Comparison of ENCODE assay signal across 8 cellular contexts in genomic region chr14:96762650-96763049, GRCh38. TPM values are rescaled to one million over a fixed set of nuclear protein-coding genes. Genes with fewer than 3 reads are reported as not detected.
DNase-seq lines count a peak whose midpoint lies in the region; ATAC-seq and TF ChIP-seq lines count a peak whose summit lies in the region.

No MANE protein-coding gene starts in this region.

- peak overlapping the region; percentile 64 for H3K4me2 ChIP-seq in osteoblast (ENCODE audit: insufficient read depth, low read length)

- H3K27ac ChIP-seq in CD8-positive, alpha-beta T cell (ENCODE audit: low read depth, low read length) = no peak overlapping the region
- H3K27ac ChIP-seq in osteoblast (ENCODE audit: low read depth, low read length) = no peak overlapping the region

- H3K4me3 ChIP-seq in CD8-positive, alpha-beta T cell (ENCODE audit: low read depth, low read length) = no peak overlapping the region
- peak overlapping the region; percentile 52 for H3K4me3 ChIP-seq in osteoblast (ENCODE audit: insufficient read depth, low read length)

- no peaks in the 10 kb centered on the region for H3K36me3 Mint-ChIP-seq in CD8-positive, alpha-beta T cell

- no peaks in the 10 kb centered on the region for H3K9me3 Mint-ChIP-seq in CD8-positive, alpha-beta T cell

- peak overlapping the region; percentile 68 for H3K4me3 Mint-ChIP-seq in CD8-positive, alpha-beta T cell

- ATAC-seq in CD8-positive, alpha-beta T cell = peak; percentile 98
- peak; percentile 99 for ATAC-seq in GM18511 (IDR thresholded peaks at IDR 0.05; ENCODE audit: unreplicated experiment)
- ATAC-seq in HG02852 (IDR thresholded peaks at IDR 0.05; ENCODE audit: unreplicated experiment) = peak; percentile 92
- ATAC-seq in SK-N-SH treated with all-trans-retinoic acid at 6 μM for 48 hours = peak; percentile 100

- peak in 1 of 7 experiments; percentile 16 for DNase-seq in CD8-positive, alpha-beta T cell
- DNase-seq in MV-4-11 (lab: John Stamatoyannopoulos, UW) (peak; percentile 88), fibroblast of gingiva (ENCODE audit: low read depth) (peak; percentile 11), osteoblast (ENCODE audit: insufficient read length, low spot score, missing footprints) (peak; percentile 77), T1000 (lab: John Stamatoyannopoulos, UW) (no peak)

- no peaks in the 10 kb centered on the region for H3K79me2 ChIP-seq in osteoblast (ENCODE audit: insufficient read depth, low read length)

- no peak overlapping the region for H3K27ac Mint-ChIP-seq in CD8-positive, alpha-beta T cell

- peaks cover 2% of the 10 kb centered on the region for H3K27me3 Mint-ChIP-seq in CD8-positive, alpha-beta T cell (ENCODE audit: low read depth)

- intact Hi-C loops in CD8-positive, alpha-beta T cell (cut with DNase I, micrococcal nuclease) = loop anchor here (1.0 kb wide), 1 partner anchor 35 kb away; the partner anchor contains the start of gene VRK1 (in 2 of the 2)

- H3K4me1 ChIP-seq in CD8-positive, alpha-beta T cell (ENCODE audit: insufficient read depth, low read length) = no peaks in the 10 kb centered on the region
- H3K4me1 ChIP-seq in osteoblast (ENCODE audit: insufficient read depth, low read length) = no peaks in the 10 kb centered on the region

- peak overlapping the region; percentile 88 for H2AFZ ChIP-seq in osteoblast (ENCODE audit: low read length)

- H3K9me3 ChIP-seq in CD8-positive, alpha-beta T cell (ENCODE audit: low read length) = no peaks in the 10 kb centered on the region
- no peaks in the 10 kb centered on the region for H3K9me3 ChIP-seq in osteoblast (ENCODE audit: low read depth, low read length)

- no peaks in the 10 kb centered on the region for H3K36me3 ChIP-seq in CD8-positive, alpha-beta T cell (ENCODE audit: insufficient read depth, low read length)
- H3K36me3 ChIP-seq in osteoblast (ENCODE audit: insufficient read depth, low read length) = no peaks in the 10 kb centered on the region

- CTCF ChIA-PET in CD8-positive, alpha-beta T cell (lab: Charles Lee) = interaction anchor here (0.9 kb wide), 1 partner anchor 21 kb away, joined by 3 read pairs; no protein-coding TSS in a partner anchor

- TF ChIP-seq CTCF in CD8-positive, alpha-beta T cell (IDR thresholded peaks at IDR 0.05) = no peak
- no peak for TF ChIP-seq CTCF in osteoblast (IDR thresholded peaks at IDR 0.05; ENCODE audit: extremely low read depth, low read depth, low read length)

- no peaks in the 10 kb centered on the region for H3K27me3 ChIP-seq in CD8-positive, alpha-beta T cell (ENCODE audit: insufficient read depth, low read length)
- no peaks in the 10 kb centered on the region for H3K27me3 ChIP-seq in osteoblast (ENCODE audit: insufficient read depth, low read length)

- POLR2A ChIA-PET in CD8-positive, alpha-beta T cell (lab: Charles Lee) = interaction anchor here (1.1 kb wide), 1 partner anchor 10 kb away, joined by 3 read pairs; no protein-coding TSS in a partner anchor

- peaks cover 4% of the 10 kb centered on the region for H3K4me1 Mint-ChIP-seq in CD8-positive, alpha-beta T cell (ENCODE audit: low read depth)

- H4K20me1 ChIP-seq in osteoblast (ENCODE audit: insufficient read depth, low read length) = no peaks in the 10 kb centered on the region

TF ChIP-seq in SK-N-SH treated with all-trans-retinoic acid at 6 μM for 48 hours, 23 proteins besides CTCF, POLR2A, EP300 and RAD21:
- TF ChIP-seq ZNF565 (CRISPR knock-in tag; conservative IDR thresholded peaks at IDR 0.05; ENCODE audit: low read depth) (no peak), TSHZ2 (CRISPR knock-in tag; IDR thresholded peaks at IDR 0.05) (no peak), ZC3H10 (CRISPR knock-in tag; IDR thresholded peaks at IDR 0.05) (no peak), ZFP30 (CRISPR knock-in tag; IDR thresholded peaks at IDR 0.05) (no peak), BACH2 (CRISPR knock-in tag; IDR thresholded peaks at IDR 0.05; ENCODE audit: borderline replicate concordance) (no peak), ZNF70 (CRISPR knock-in tag; IDR thresholded peaks at IDR 0.05) (no peak), TCF4 (CRISPR knock-in tag; IDR thresholded peaks at IDR 0.05; ENCODE audit: borderline replicate concordance) (no peak), CSDC2 (CRISPR knock-in tag; IDR thresholded peaks at IDR 0.05) (no peak), OSR1 (CRISPR knock-in tag; IDR thresholded peaks at IDR 0.05) (no peak), TOX (CRISPR knock-in tag; IDR thresholded peaks at IDR 0.05; ENCODE audit: borderline replicate concordance) (no peak), ZFP3 (CRISPR knock-in tag; IDR thresholded peaks at IDR 0.05) (no peak), SNAI2 (CRISPR knock-in tag; IDR thresholded peaks at IDR 0.05) (no peak), GLIS3 (CRISPR knock-in tag; IDR thresholded peaks at IDR 0.05) (no peak), RARB (CRISPR knock-in tag; IDR thresholded peaks at IDR 0.05) (no peak), ZNF8 (CRISPR knock-in tag; IDR thresholded peaks at IDR 0.05) (no peak)
- TF ChIP-seq, protein P1, sequence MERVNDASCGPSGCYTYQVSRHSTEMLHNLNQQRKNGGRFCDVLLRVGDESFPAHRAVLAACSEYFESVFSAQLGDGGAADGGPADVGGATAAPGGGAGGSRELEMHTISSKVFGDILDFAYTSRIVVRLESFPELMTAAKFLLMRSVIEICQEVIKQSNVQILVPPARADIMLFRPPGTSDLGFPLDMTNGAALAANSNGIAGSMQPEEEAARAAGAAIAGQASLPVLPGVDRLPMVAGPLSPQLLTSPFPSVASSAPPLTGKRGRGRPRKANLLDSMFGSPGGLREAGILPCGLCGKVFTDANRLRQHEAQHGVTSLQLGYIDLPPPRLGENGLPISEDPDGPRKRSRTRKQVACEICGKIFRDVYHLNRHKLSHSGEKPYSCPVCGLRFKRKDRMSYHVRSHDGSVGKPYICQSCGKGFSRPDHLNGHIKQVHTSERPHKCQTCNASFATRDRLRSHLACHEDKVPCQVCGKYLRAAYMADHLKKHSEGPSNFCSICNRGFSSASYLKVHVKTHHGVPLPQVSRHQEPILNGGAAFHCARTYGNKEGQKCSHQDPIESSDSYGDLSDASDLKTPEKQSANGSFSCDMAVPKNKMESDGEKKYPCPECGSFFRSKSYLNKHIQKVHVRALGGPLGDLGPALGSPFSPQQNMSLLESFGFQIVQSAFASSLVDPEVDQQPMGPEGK (CRISPR knock-in tag; IDR thresholded peaks at IDR 0.05; ENCODE audit: borderline replicate concordance) = no peak
- TF ChIP-seq, protein P2, sequence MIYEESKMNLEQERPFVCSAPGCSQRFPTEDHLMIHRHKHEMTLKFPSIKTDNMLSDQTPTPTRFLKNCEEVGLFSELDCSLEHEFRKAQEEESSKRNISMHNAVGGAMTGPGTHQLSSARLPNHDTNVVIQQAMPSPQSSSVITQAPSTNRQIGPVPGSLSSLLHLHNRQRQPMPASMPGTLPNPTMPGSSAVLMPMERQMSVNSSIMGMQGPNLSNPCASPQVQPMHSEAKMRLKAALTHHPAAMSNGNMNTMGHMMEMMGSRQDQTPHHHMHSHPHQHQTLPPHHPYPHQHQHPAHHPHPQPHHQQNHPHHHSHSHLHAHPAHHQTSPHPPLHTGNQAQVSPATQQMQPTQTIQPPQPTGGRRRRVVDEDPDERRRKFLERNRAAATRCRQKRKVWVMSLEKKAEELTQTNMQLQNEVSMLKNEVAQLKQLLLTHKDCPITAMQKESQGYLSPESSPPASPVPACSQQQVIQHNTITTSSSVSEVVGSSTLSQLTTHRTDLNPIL (CRISPR knock-in tag; IDR thresholded peaks at IDR 0.05; ENCODE audit: low read depth) = no peak
- TF ChIP-seq, protein P3, sequence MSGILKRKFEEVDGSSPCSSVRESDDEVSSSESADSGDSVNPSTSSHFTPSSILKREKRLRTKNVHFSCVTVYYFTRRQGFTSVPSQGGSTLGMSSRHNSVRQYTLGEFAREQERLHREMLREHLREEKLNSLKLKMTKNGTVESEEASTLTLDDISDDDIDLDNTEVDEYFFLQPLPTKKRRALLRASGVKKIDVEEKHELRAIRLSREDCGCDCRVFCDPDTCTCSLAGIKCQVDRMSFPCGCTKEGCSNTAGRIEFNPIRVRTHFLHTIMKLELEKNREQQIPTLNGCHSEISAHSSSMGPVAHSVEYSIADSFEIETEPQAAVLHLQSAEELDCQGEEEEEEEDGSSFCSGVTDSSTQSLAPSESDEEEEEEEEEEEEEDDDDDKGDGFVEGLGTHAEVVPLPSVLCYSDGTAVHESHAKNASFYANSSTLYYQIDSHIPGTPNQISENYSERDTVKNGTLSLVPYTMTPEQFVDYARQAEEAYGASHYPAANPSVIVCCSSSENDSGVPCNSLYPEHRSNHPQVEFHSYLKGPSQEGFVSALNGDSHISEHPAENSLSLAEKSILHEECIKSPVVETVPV (CRISPR knock-in tag; IDR thresholded peaks at IDR 0.05) = no peak

RNA-seq across cellular contexts. Expression of gene VRK1, which starts 34.5 kb away (rescaled TPM):
- total RNA-seq in CD8-positive, alpha-beta T cell = 10 to 100 TPM; 47.2 to 50.4 TPM
- total RNA-seq in osteoblast = 20.9 and 24.2 TPM in 2 replicates
